In the genomic region with DNA sequence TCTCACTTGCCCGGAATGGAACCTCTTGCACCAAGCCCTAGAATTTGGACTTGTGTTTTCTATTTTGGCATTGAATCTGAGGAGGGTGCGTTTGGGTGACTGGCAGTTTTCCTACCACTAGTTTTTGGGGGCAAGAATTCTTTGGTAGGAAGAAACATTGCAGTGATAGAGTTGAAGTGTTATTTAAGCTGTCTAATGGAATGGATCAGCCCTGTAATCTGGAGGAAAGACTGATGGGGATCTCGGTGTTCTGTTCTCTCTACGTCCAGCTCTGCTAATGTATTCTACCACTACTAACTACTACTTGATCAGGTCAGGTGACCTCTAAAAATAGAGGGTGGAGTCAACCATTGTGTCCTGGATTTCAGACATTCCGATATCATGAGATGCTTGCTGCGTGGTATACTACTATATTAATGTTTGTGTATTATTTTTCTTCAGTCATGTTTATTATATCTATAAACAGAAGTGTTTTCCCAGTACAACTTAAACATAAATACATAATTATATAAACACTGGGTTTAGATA, we compare ENCODE assay signal across 2 cellular contexts.
TF ChIP-seq lines count a peak whose summit lies in the region.

No MANE protein-coding gene starts in this region.

TF ChIP-seq in HepG2, 621 proteins besides CTCF, POLR2A, EP300 and RAD21:
- TF ChIP-seq PLRG1 (conservative IDR thresholded peaks at IDR 0.05) (no peak), SP5 (CRISPR knock-in tag; IDR thresholded peaks at IDR 0.05; ENCODE audit: borderline replicate concordance, low read depth) (no peak), ZNF557 (CRISPR knock-in tag; IDR thresholded peaks at IDR 0.05) (no peak), MTF1 (CRISPR knock-in tag; IDR thresholded peaks at IDR 0.05) (no peak), ZNF253 (CRISPR knock-in tag; IDR thresholded peaks at IDR 0.05; ENCODE audit: borderline replicate concordance) (no peak), ZBTB1 (CRISPR knock-in tag; IDR thresholded peaks at IDR 0.05; ENCODE audit: borderline replicate concordance) (no peak), ZMYM2 (CRISPR knock-in tag; IDR thresholded peaks at IDR 0.05) (no peak), ZNF674 (CRISPR knock-in tag; IDR thresholded peaks at IDR 0.05; ENCODE audit: low read depth) (no peak), ZNF296 (CRISPR knock-in tag; conservative IDR thresholded peaks at IDR 0.05) (no peak), RXRA (CRISPR knock-in tag; IDR thresholded peaks at IDR 0.05) (no peak), ZNF775 (CRISPR knock-in tag; IDR thresholded peaks at IDR 0.05; ENCODE audit: borderline replicate concordance) (no peak), CBFB (CRISPR knock-in tag; IDR thresholded peaks at IDR 0.05) (no peak), JARID2 (CRISPR knock-in tag; IDR thresholded peaks at IDR 0.05; ENCODE audit: insufficient replicate concordance) (no peak), KDM3A (CRISPR knock-in tag; IDR thresholded peaks at IDR 0.05; ENCODE audit: low read depth) (no peak), NR2F6 (IDR thresholded peaks at IDR 0.05) (no peak), NR2F6 (CRISPR knock-in tag; IDR thresholded peaks at IDR 0.05) (no peak), SYNCRIP (IDR thresholded peaks at IDR 0.05; ENCODE audit: insufficient read depth, low read depth, low read length) (no peak), HNRNPK (IDR thresholded peaks at IDR 0.05; ENCODE audit: low read depth, low read length, poor library complexity, severe bottlenecking) (no peak)
- TF ChIP-seq, protein P1, sequence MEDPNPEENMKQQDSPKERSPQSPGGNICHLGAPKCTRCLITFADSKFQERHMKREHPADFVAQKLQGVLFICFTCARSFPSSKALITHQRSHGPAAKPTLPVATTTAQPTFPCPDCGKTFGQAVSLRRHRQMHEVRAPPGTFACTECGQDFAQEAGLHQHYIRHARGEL (CRISPR knock-in tag; IDR thresholded peaks at IDR 0.05): no peak
- TF ChIP-seq, protein P2, sequence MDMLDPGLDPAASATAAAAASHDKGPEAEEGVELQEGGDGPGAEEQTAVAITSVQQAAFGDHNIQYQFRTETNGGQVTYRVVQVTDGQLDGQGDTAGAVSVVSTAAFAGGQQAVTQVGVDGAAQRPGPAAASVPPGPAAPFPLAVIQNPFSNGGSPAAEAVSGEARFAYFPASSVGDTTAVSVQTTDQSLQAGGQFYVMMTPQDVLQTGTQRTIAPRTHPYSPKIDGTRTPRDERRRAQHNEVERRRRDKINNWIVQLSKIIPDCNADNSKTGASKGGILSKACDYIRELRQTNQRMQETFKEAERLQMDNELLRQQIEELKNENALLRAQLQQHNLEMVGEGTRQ (IDR thresholded peaks at IDR 0.05; ENCODE audit: low read depth, low read length): no peak
- TF ChIP-seq, protein P2 (CRISPR knock-in tag; IDR thresholded peaks at IDR 0.05; ENCODE audit: borderline replicate concordance): no peak

TF ChIP-seq in GM12878, 131 proteins besides CTCF, POLR2A, EP300 and RAD21:
- TF ChIP-seq, protein P3, sequence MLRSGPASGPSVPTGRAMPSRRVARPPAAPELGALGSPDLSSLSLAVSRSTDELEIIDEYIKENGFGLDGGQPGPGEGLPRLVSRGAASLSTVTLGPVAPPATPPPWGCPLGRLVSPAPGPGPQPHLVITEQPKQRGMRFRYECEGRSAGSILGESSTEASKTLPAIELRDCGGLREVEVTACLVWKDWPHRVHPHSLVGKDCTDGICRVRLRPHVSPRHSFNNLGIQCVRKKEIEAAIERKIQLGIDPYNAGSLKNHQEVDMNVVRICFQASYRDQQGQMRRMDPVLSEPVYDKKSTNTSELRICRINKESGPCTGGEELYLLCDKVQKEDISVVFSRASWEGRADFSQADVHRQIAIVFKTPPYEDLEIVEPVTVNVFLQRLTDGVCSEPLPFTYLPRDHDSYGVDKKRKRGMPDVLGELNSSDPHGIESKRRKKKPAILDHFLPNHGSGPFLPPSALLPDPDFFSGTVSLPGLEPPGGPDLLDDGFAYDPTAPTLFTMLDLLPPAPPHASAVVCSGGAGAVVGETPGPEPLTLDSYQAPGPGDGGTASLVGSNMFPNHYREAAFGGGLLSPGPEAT (IDR thresholded peaks at IDR 0.05; ENCODE audit: low read depth): no peak
- no peak for TF ChIP-seq NR2C1 (IDR thresholded peaks at IDR 0.05)
- TF ChIP-seq MXI1 (IDR thresholded peaks at IDR 0.05; ENCODE audit: low read depth, low read length): no peak
- TF ChIP-seq STAT3 (IDR thresholded peaks at IDR 0.05; ENCODE audit: low read depth, low read length): no peak
- no peak for TF ChIP-seq TCF12 (IDR thresholded peaks at IDR 0.05; ENCODE audit: low read depth, low read length)
- no peak for TF ChIP-seq CREB1 (IDR thresholded peaks at IDR 0.05; ENCODE audit: low read depth)
- TF ChIP-seq, protein P4, sequence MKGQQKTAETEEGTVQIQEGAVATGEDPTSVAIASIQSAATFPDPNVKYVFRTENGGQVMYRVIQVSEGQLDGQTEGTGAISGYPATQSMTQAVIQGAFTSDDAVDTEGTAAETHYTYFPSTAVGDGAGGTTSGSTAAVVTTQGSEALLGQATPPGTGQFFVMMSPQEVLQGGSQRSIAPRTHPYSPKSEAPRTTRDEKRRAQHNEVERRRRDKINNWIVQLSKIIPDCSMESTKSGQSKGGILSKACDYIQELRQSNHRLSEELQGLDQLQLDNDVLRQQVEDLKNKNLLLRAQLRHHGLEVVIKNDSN (IDR thresholded peaks at IDR 0.05; ENCODE audit: borderline replicate concordance, extremely low read length, insufficient read depth, low read depth, low read length): no peak
- TF ChIP-seq CREM (IDR thresholded peaks at IDR 0.05; ENCODE audit: low read depth): no peak
- TF ChIP-seq RFX5 (IDR thresholded peaks at IDR 0.05; ENCODE audit: low read depth, low read length): no peak
- no peak for TF ChIP-seq HCFC1 (IDR thresholded peaks at IDR 0.05; ENCODE audit: low read length)
- TF ChIP-seq, protein P5, sequence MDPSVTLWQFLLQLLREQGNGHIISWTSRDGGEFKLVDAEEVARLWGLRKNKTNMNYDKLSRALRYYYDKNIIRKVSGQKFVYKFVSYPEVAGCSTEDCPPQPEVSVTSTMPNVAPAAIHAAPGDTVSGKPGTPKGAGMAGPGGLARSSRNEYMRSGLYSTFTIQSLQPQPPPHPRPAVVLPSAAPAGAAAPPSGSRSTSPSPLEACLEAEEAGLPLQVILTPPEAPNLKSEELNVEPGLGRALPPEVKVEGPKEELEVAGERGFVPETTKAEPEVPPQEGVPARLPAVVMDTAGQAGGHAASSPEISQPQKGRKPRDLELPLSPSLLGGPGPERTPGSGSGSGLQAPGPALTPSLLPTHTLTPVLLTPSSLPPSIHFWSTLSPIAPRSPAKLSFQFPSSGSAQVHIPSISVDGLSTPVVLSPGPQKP (IDR thresholded peaks at IDR 0.05; ENCODE audit: low read depth, low read length): no peak
- no peak for TF ChIP-seq NR2C2 (IDR thresholded peaks at IDR 0.05; ENCODE audit: borderline replicate concordance, control insufficient read depth, insufficient read length, low read depth)
- no peak for TF ChIP-seq CHD1 (IDR thresholded peaks at IDR 0.05; ENCODE audit: low read depth, low read length)
- TF ChIP-seq SIX5 (IDR thresholded peaks at IDR 0.05; ENCODE audit: low read depth, low read length, severe bottlenecking): no peak
- no peak for TF ChIP-seq FOS (IDR thresholded peaks at IDR 0.05; ENCODE audit: borderline replicate concordance, extremely low read depth, insufficient read length)
- no peak for TF ChIP-seq POU2F2 (IDR thresholded peaks at IDR 0.05; ENCODE audit: borderline replicate concordance, low read depth, low read length)
- no peak for TF ChIP-seq SMARCA5 (IDR thresholded peaks at IDR 0.05)
